Comparison of ENCODE assay signal across 11 cellular contexts in the genomic region with DNA sequence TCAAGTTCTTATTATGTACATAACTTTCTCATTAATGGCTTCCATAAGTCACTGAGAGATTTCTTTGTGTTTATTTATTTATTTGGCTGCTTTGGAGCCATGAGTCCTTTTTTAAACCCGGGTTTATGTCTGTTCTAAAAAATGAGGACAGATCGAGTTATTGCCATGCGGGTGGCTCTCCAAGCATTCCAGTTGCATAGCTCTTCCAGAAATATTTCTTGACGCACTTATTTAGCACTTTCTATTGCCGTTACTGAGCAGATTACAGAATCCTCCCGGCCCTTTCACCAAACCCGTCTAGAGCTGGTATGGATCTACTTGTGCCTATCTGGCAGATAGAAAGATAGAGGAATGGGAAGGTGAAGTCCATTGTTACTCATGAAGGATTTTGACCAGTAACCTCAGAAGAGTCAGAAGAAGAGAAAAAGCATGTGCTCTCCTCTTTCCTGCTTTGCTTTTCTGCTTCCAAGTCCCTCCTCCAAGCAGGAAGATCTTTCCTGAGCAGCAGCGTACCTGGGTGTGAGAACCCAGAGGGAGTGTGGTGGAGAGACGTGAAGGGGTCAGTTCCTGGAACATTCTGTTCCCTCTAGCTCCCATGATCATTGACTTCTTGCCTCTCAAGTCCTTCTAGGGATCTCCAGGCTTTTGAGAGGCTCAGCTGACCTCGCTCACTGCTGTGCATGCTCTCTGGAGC.
DNase-seq lines count a peak whose midpoint lies in the region; TF ChIP-seq lines count a peak whose summit lies in the region.
"Had no signal": no experiment of that assay in that cellular context is flagged by ENCODE, and none has a peak within 500 bp of the region (broad histone marks: within the 10 kb centered on the region; RNA-seq: fewer than 3 reads in every experiment).

No MANE protein-coding gene starts in this region.

- H3K27me3 ChIP-seq in Peyer's patch: no peaks in the 10 kb centered on the region
- no peaks in the 10 kb centered on the region for H3K27me3 ChIP-seq in esophagus squamous epithelium
- no peaks in the 10 kb centered on the region for H3K27me3 ChIP-seq in muscle layer of colon (ENCODE audit: control insufficient read depth in 1 of 2, insufficient read depth in 2 of 2, low read length in 2 of 2)
- no peaks in the 10 kb centered on the region for H3K27me3 ChIP-seq in uterus
- H3K27me3 ChIP-seq: foreskin keratinocyte had no signal

- no peak overlapping the region for H3K4me3 ChIP-seq in Peyer's patch
- H3K4me3 ChIP-seq in esophagus squamous epithelium: peak overlapping the region in 2 of 4 donors; percentile 2 to 4
- peak overlapping the region in 1 of 2 donors; percentile 33 for H3K4me3 ChIP-seq in muscle layer of colon (ENCODE audit: low read depth in 1 of 2, low read length in 2 of 2)
- H3K4me3 ChIP-seq in uterus: peak overlapping the region; percentile 9 to 23
- H3K4me3 ChIP-seq: GM12878 had no signal

- TF ChIP-seq POLR2A in Peyer's patch (IDR thresholded peaks at IDR 0.05) (no peak), esophagus squamous epithelium (IDR thresholded peaks at IDR 0.05) (peak in 1 of 4 donors; percentile 13), uterus (IDR thresholded peaks at IDR 0.05) (peak; percentile 16 to 54)

- WGBS in esophagus squamous epithelium, 2 donors: 48 to 71% methylated on average over 8 to 10 of the region's 10 CpGs

- H3K9ac ChIP-seq in muscle layer of colon (ENCODE audit: low read length): peak overlapping the region; percentile 62

- TF ChIP-seq CTCF in Peyer's patch (IDR thresholded peaks at IDR 0.05) (no peak), esophagus squamous epithelium (IDR thresholded peaks at IDR 0.05) (no peak), uterus (IDR thresholded peaks at IDR 0.05) (no peak)

- DNase-seq in Peyer's patch: no peak
- no peak for DNase-seq in esophagus squamous epithelium (lab: John Stamatoyannopoulos, UW)
- DNase-seq in uterus: peak; percentile 63 to 81
- no peak for DNase-seq in effector CD4-positive, alpha-beta T cell
- no peak for DNase-seq in NCI-H526 (lab: John Stamatoyannopoulos, UW)
- DNase-seq in NCI-H2171 (lab: John Stamatoyannopoulos, UW): no peak
- DNase-seq: Kasumi-1; stimulated activated naive CD8-positive, alpha-beta T cell treated with anti-CD3 and anti-CD28 coated beads, Interleukin-15, Interleukin-2, amounts not matched to agents 100 U/mL and 50 U/mL, for 24 hours had no signal

- no peaks in the 10 kb centered on the region for H3K36me3 ChIP-seq in Peyer's patch
- no peaks in the 10 kb centered on the region for H3K36me3 ChIP-seq in esophagus squamous epithelium
- no peaks in the 10 kb centered on the region for H3K36me3 ChIP-seq in muscle layer of colon (ENCODE audit: insufficient read depth, low read length)
- no peaks in the 10 kb centered on the region for H3K36me3 ChIP-seq in uterus

- peak overlapping the region; percentile 38 to 81 (median 62) for H3K27ac ChIP-seq in Peyer's patch
- H3K27ac ChIP-seq in esophagus squamous epithelium: peak overlapping the region; percentile 62 to 89 (median 86)
- H3K27ac ChIP-seq in muscle layer of colon (ENCODE audit: low read depth, low read length): peak overlapping the region; percentile 76
- H3K27ac ChIP-seq in uterus: peak overlapping the region; percentile 96 to 97
- H3K27ac ChIP-seq: foreskin keratinocyte had no signal

- H3K9me3 ChIP-seq in Peyer's patch (no peaks in the 10 kb centered on the region), esophagus squamous epithelium (no peaks in the 10 kb centered on the region), muscle layer of colon (ENCODE audit: low read length) (no peaks in the 10 kb centered on the region), uterus (no peaks in the 10 kb centered on the region)

- H3K4me1 ChIP-seq in Peyer's patch: peaks cover 0 to 45% (median 0%) of the 10 kb centered on the region in 4 donors
- peaks cover 0 to 85% (median 26%) of the 10 kb centered on the region in 3 donors for H3K4me1 ChIP-seq in esophagus squamous epithelium
- peaks cover 92% of the 10 kb centered on the region for H3K4me1 ChIP-seq in muscle layer of colon (ENCODE audit: insufficient read depth, low read length)
- H3K4me1 ChIP-seq in uterus: peaks cover 11 to 15% of the 10 kb centered on the region in 2 donors

- intact Hi-C loops in esophagus squamous epithelium (cut with DNase I) (no loop called here), uterus (cut with DNase I; ENCODE audit: low total_unique reads) (loop anchor here (5.0 to 10.0 kb wide), 2 partner anchors 112 to 524 kb away; partner anchors contain the start of gene LPP)

Comparison
In these comparisons a context has a peak if more than half of its experiments do, and no peak if none do; other contexts are left out.
1. DNase-seq: peak in uterus (2 of 2); none in Peyer's patch (0 of 3), esophagus squamous epithelium (single experiment), effector CD4-positive, alpha-beta T cell (single experiment), NCI-H526 (0 of 2) and NCI-H2171 (single experiment).
2. H3K4me3 ChIP-seq: peak in uterus (2 of 2); none in Peyer's patch (0 of 4).
3. POLR2A ChIP-seq: peak in uterus (2 of 2); none in Peyer's patch (0 of 2).
4. Peak in every context shown above with its lines, with median percentiles within 50 percentile points of each other: H3K27ac ChIP-seq.